9 cellular contexts compared by ENCODE assay signal in the genomic region with DNA sequence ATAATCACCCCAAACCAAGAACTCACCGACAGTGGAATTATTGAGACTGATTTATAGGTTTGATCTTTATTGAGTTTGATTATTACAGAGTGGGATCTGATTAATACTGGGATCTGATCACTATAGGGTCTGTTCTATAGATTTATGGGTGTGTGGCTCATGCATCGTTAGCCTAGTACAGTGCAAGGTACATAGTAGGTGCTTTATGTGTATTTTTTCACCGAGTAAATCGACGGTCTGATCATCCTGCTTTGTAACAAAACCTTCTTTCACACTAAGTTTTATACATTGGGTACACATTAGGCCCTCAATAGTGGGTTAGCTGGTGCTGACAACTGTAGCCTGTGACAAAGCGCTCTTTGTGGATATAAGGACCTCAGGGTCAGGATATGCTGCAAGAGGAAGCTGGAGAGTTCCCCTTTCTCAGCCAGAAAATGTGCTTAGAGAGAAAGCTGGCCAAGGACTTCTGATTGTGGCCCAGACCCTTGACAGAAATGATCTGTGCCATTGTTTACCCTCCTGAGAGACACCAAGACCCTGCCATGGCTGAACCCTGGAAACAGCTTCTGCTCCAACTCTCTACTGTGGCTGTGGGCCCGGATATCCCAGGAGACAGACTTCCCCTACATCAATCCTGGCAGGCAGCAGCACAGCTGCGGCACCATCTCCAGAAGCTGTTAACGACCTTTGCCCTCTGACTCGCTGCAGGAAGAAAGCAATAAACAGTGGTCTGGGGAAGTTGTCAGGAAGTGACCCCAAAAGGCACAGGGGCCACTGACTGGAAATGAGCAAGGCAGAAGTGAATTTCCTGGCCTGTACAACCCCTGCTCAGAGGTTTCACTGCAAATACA. TPM values are rescaled to one million over a fixed set of nuclear protein-coding genes. Genes with fewer than 3 reads are reported as not detected.
DNase-seq lines count a peak whose midpoint lies in the region; ATAC-seq and TF ChIP-seq lines count a peak whose summit lies in the region.
"Had no signal": no experiment of that assay in that cellular context is flagged by ENCODE, and none has a peak within 500 bp of the region (broad histone marks: within the 10 kb centered on the region; RNA-seq: fewer than 3 reads in every experiment).

No MANE protein-coding gene starts in this region.

- no peaks in the 10 kb centered on the region for H3K27me3 ChIP-seq in BE2C

- H3K9me3 Mint-ChIP-seq in nephron progenitor cell: no peaks in the 10 kb centered on the region
- H3K9me3 Mint-ChIP-seq: type B pancreatic cell had no signal

- DNase-seq in C1 segment of cervical spinal cord (lab: John Stamatoyannopoulos, UW) (peak in 13 of 14 donors; percentile 16 to 82 (median 45)), OCI-M1 (lab: John Stamatoyannopoulos, UW) (peak; percentile 59), fibroblast of pulmonary artery (ENCODE audit: low read depth) (peak; percentile 67), nephron progenitor cell (peak; percentile 58), cortex of kidney (lab: John Stamatoyannopoulos, UW) (no peak), BE2C (no peak)

- no peaks in the 10 kb centered on the region for H3K36me3 ChIP-seq in BE2C

- peaks cover 40% of the 10 kb centered on the region for H3K36me3 Mint-ChIP-seq in nephron progenitor cell (ENCODE audit: low read depth)

- H3K4me3 Mint-ChIP-seq in nephron progenitor cell: no peak overlapping the region
- H3K4me3 Mint-ChIP-seq: type B pancreatic cell had no signal

- H3K4me3 ChIP-seq in fibroblast of pulmonary artery (replicated peaks; ENCODE audit: low read depth, low read length) (no peak overlapping the region), BE2C (ENCODE audit: low read depth, low read length) (no peak overlapping the region)

- H3K9me3 ChIP-seq in BE2C: no peaks in the 10 kb centered on the region

- peaks cover 23% of the 10 kb centered on the region for H3K27me3 Mint-ChIP-seq in nephron progenitor cell (ENCODE audit: low read depth, poor library complexity)

- no peaks in the 10 kb centered on the region for H3K4me1 ChIP-seq in BE2C

- H3K4me1 Mint-ChIP-seq in nephron progenitor cell: peaks cover 12% of the 10 kb centered on the region

- no peak overlapping the region for H3K27ac Mint-ChIP-seq in nephron progenitor cell
- H3K27ac Mint-ChIP-seq: type B pancreatic cell had no signal

- TF ChIP-seq CTCF in fibroblast of pulmonary artery (IDR thresholded peaks at IDR 0.05; ENCODE audit: low read length, missing control alignments) (no peak), nephron progenitor cell (IDR thresholded peaks at IDR 0.05) (no peak), BE2C (IDR thresholded peaks at IDR 0.05; ENCODE audit: low read depth, low read length) (no peak)

- ATAC-seq in GM19395 (IDR thresholded peaks at IDR 0.05; ENCODE audit: unreplicated experiment): no peak
- ATAC-seq in HG03039 (IDR thresholded peaks at IDR 0.05; ENCODE audit: unreplicated experiment): no peak

RNA-seq across cellular contexts. Expression of gene TPP1, which starts 16.1 kb away (rescaled TPM):
- 27.2 TPM for polyA plus RNA-seq in BE2C (2012; ENCODE audit: insufficient read depth, insufficient read length, low read depth)

RNA-seq across cellular contexts. Expression of gene DCHS1, which starts 20.3 kb away (rescaled TPM):
- 9.6 TPM for polyA plus RNA-seq in BE2C (2012; ENCODE audit: insufficient read depth, insufficient read length, low read depth)

RNA-seq across cellular contexts. Expression of gene TAF10, which starts 23.3 kb away (rescaled TPM):
- polyA plus RNA-seq in BE2C (2012; ENCODE audit: insufficient read depth, insufficient read length, low read depth): 218 TPM

RNA-seq across cellular contexts. Expression of gene ILK, which starts 31.7 kb away (rescaled TPM):
- polyA plus RNA-seq in BE2C (2012; ENCODE audit: insufficient read depth, insufficient read length, low read depth): 155 TPM

RNA-seq across cellular contexts. Expression of gene RRP8, which starts 31.9 kb away (rescaled TPM):
- polyA plus RNA-seq in BE2C (2012; ENCODE audit: insufficient read depth, insufficient read length, low read depth): 30.2 TPM

Comparison
In these comparisons a context has a peak if more than half of its experiments do, and no peak if none do; other contexts are left out.
1. DNase-seq: peak in C1 segment of cervical spinal cord (13 of 14), OCI-M1 (single experiment), fibroblast of pulmonary artery (single experiment) and nephron progenitor cell (single experiment); none in cortex of kidney (single experiment) and BE2C (single experiment).